In genomic region chr20:63441136-63441776, GRCh38 we compare ENCODE assay signal across 14 cellular contexts. TPM values are rescaled to one million over a fixed set of nuclear protein-coding genes. Genes with fewer than 3 reads are reported as not detected.
A peak's percentile ranks its signal among the peaks of the same experiment; 100 is the strongest.
DNase-seq lines count a peak whose midpoint lies in the region; ATAC-seq and TF ChIP-seq lines count a peak whose summit lies in the region.
"Had no signal": no experiment of that assay in that cellular context is flagged by ENCODE, and none has a peak within 500 bp of the region (broad histone marks: within the 10 kb centered on the region; RNA-seq: fewer than 3 reads in every experiment).

No MANE protein-coding gene starts in this region.

- no peak for TF ChIP-seq CTCF in osteoblast (IDR thresholded peaks at IDR 0.05; ENCODE audit: extremely low read depth, low read depth, low read length)

- CTCF ChIA-PET in CD8-positive, alpha-beta memory T cell (lab: Charles Lee): interaction anchor here (0.8 to 1.7 kb wide), 3 partner anchors 18 to 56 kb away, joined by 3 to 5 read pairs (median 3); no protein-coding TSS in a partner anchor

- peak overlapping the region in 6 of 7 donors; percentile 47 to 71 (median 55) for H3K4me3 Mint-ChIP-seq in CD8-positive, alpha-beta memory T cell
- H3K4me3 Mint-ChIP-seq in naive thymus-derived CD8-positive, alpha-beta T cell: peak overlapping the region; percentile 33 to 87 (median 66)

- no peaks in the 10 kb centered on the region for H3K36me3 ChIP-seq in CD8-positive, alpha-beta memory T cell (ENCODE audit: insufficient read depth, low read length)
- H3K36me3 ChIP-seq in osteoblast (ENCODE audit: insufficient read depth, low read length): no peaks in the 10 kb centered on the region
- H3K36me3 ChIP-seq: spleen, suprapubic skin had no signal

- H3K27ac Mint-ChIP-seq in CD8-positive, alpha-beta memory T cell: peak overlapping the region in 7 of 8 donors; percentile 22 to 89 (median 81)
- peak overlapping the region; percentile 22 to 74 (median 60) for H3K27ac Mint-ChIP-seq in naive thymus-derived CD8-positive, alpha-beta T cell

- H3K27ac ChIP-seq in CD8-positive, alpha-beta memory T cell (ENCODE audit: low read depth, low read length): no peak overlapping the region
- H3K27ac ChIP-seq in osteoblast (ENCODE audit: low read depth, low read length): no peak overlapping the region
- H3K27ac ChIP-seq: suprapubic skin had no signal

- H3K4me1 Mint-ChIP-seq in CD8-positive, alpha-beta memory T cell: peaks cover 14 to 22% (median 15%) of the 10 kb centered on the region in 3 donors
- H3K4me1 Mint-ChIP-seq in naive thymus-derived CD8-positive, alpha-beta T cell: peaks cover 13 to 22% (median 16%) of the 10 kb centered on the region in 4 donors

- peak in 3 of 5 donors; percentile 10 to 59 (median 36) for DNase-seq in CD8-positive, alpha-beta memory T cell
- peak; percentile 3 to 16 for DNase-seq in activated CD8-positive, alpha-beta memory T cell treated with anti-CD3 and anti-CD28 coated beads for 4 hours (ENCODE audit: low read depth in 2 of 2)
- peak in 9 of 10 donors; percentile 8 to 70 (median 33) for DNase-seq in naive thymus-derived CD8-positive, alpha-beta T cell
- no peak for DNase-seq in posterior cingulate gyrus
- no peak for DNase-seq in Ammon's horn (ENCODE audit: low spot score)
- DNase-seq in osteoblast (ENCODE audit: insufficient read length, low spot score, missing footprints): no peak
- DNase-seq: spleen had no signal

- intact Hi-C loops in posterior cingulate gyrus (cut with DNase I): no loop called here

- H3K36me3 Mint-ChIP-seq in CD8-positive, alpha-beta memory T cell: no peaks in the 10 kb centered on the region
- H3K36me3 Mint-ChIP-seq in naive thymus-derived CD8-positive, alpha-beta T cell: no peaks in the 10 kb centered on the region

- peaks cover 0 to 4% (median 0%) of the 10 kb centered on the region in 5 donors for H3K9me3 Mint-ChIP-seq in CD8-positive, alpha-beta memory T cell
- peaks cover 0 to 15% (median 0%) of the 10 kb centered on the region in 9 donors for H3K9me3 Mint-ChIP-seq in naive thymus-derived CD8-positive, alpha-beta T cell

- H3K27me3 Mint-ChIP-seq in CD8-positive, alpha-beta memory T cell: peaks cover 0 to 6% of the 10 kb centered on the region in 2 donors
- peaks cover 0 to 3% (median 0%) of the 10 kb centered on the region in 5 donors for H3K27me3 Mint-ChIP-seq in naive thymus-derived CD8-positive, alpha-beta T cell

- H3K4me3 ChIP-seq in CD8-positive, alpha-beta memory T cell (ENCODE audit: low read length): no peak overlapping the region
- H3K4me3 ChIP-seq in osteoblast (ENCODE audit: insufficient read depth, low read length): no peak overlapping the region
- H3K4me3 ChIP-seq: spleen, suprapubic skin had no signal

- POLR2A ChIA-PET in CD8-positive, alpha-beta memory T cell (lab: Charles Lee): no interaction called here
- POLR2A ChIA-PET in naive thymus-derived CD8-positive, alpha-beta T cell (lab: Charles Lee): interaction anchor here (1.0 kb wide), 1 partner anchor 80 kb away, joined by 3 read pairs; no protein-coding TSS in a partner anchor

- no peaks in the 10 kb centered on the region for H3K27me3 ChIP-seq in CD8-positive, alpha-beta memory T cell (ENCODE audit: insufficient read depth, low read length, poor library complexity, severe bottlenecking)
- no peaks in the 10 kb centered on the region for H3K27me3 ChIP-seq in osteoblast (ENCODE audit: insufficient read depth, low read length)

- no peak overlapping the region for H2AFZ ChIP-seq in osteoblast (ENCODE audit: low read length)

- H3K4me2 ChIP-seq in osteoblast (ENCODE audit: insufficient read depth, low read length): no peak overlapping the region

- H3K9me3 ChIP-seq in CD8-positive, alpha-beta memory T cell (ENCODE audit: low read length): no peaks in the 10 kb centered on the region
- H3K9me3 ChIP-seq in osteoblast (ENCODE audit: low read depth, low read length): no peaks in the 10 kb centered on the region
- H3K9me3 ChIP-seq: spleen, suprapubic skin had no signal

- no peaks in the 10 kb centered on the region for H3K79me2 ChIP-seq in osteoblast (ENCODE audit: insufficient read depth, low read length)

- H3K4me1 ChIP-seq in CD8-positive, alpha-beta memory T cell (ENCODE audit: insufficient read depth, low read length): peaks cover 16% of the 10 kb centered on the region
- no peaks in the 10 kb centered on the region for H3K4me1 ChIP-seq in osteoblast (ENCODE audit: insufficient read depth, low read length)
- H3K4me1 ChIP-seq: suprapubic skin had no signal

- ATAC-seq in GM21447 (IDR thresholded peaks at IDR 0.05; ENCODE audit: unreplicated experiment): peak; percentile 53
- ATAC-seq in naive thymus-derived CD8-positive, alpha-beta T cell: peak; percentile 79
- no peak for ATAC-seq in GM21526 (IDR thresholded peaks at IDR 0.05; ENCODE audit: low FRiP score, unreplicated experiment)

- H4K20me1 ChIP-seq in osteoblast (ENCODE audit: insufficient read depth, low read length): no peaks in the 10 kb centered on the region

RNA-seq across cellular contexts. Expression of gene KCNQ2, which starts 31.2 kb away (rescaled TPM):
- not detected for total RNA-seq in CD8-positive, alpha-beta memory T cell
- not detected for polyA plus RNA-seq in CD8-positive, alpha-beta memory T cell
- under 1 TPM; 0.30 to 0.49 TPM for total RNA-seq in naive thymus-derived CD8-positive, alpha-beta T cell
- polyA plus RNA-seq in naive thymus-derived CD8-positive, alpha-beta T cell: not detected
- total RNA-seq in osteoblast: 0.36 TPM in 1 of 2 replicates, not detected in the other
- total RNA-seq: activated CD8-positive, alpha-beta memory T cell treated with anti-CD3 and anti-CD28 coated beads for 36 hours; fibroblast of lung; M059J; myocyte had no signal
- polyA plus RNA-seq: fibroblast of lung had no signal

RNA-seq across cellular contexts. Expression of gene EEF1A2, which starts 57.6 kb away (rescaled TPM):
- under 1 TPM in 1 of 2 experiments, not detected in 1; 0.20 TPM for total RNA-seq in CD8-positive, alpha-beta memory T cell
- polyA plus RNA-seq in CD8-positive, alpha-beta memory T cell: 0.17 TPM
- total RNA-seq in naive thymus-derived CD8-positive, alpha-beta T cell: under 1 TPM; 0.16 to 0.18 TPM
- polyA plus RNA-seq in naive thymus-derived CD8-positive, alpha-beta T cell: not detected
- not detected in 2 replicates for total RNA-seq in osteoblast

Comparison
In these comparisons a context has a peak if more than half of its experiments do, and no peak if none do; other contexts are left out.
1. DNase-seq: peak in CD8-positive, alpha-beta memory T cell (3 of 5), activated CD8-positive, alpha-beta memory T cell treated with anti-CD3 and anti-CD28 coated beads for 4 hours (2 of 2) and naive thymus-derived CD8-positive, alpha-beta T cell (9 of 10); none in posterior cingulate gyrus (0 of 10), Ammon's horn (single experiment) and osteoblast (single experiment).